Comparison of ENCODE assay signal across 8 cellular contexts in genomic region chr4:118834960-118835895, GRCh38. TPM values are rescaled to one million over a fixed set of nuclear protein-coding genes. Genes with fewer than 3 reads are reported as not detected.
DNase-seq lines count a peak whose midpoint lies in the region; ATAC-seq, FAIRE-seq and TF ChIP-seq lines count a peak whose summit lies in the region.

No MANE protein-coding gene starts in this region.

- no peak for TF ChIP-seq CTCF in NB4 (IDR thresholded peaks at IDR 0.05; ENCODE audit: low read depth, low read length)
- TF ChIP-seq CTCF in VCaP (conservative IDR thresholded peaks at IDR 0.05) = no peak

- TF ChIP-seq POLR2A in NB4 (IDR thresholded peaks at IDR 0.05; ENCODE audit: extremely low read depth, insufficient read length) = no peak

- peaks cover 5 to 7% of the 10 kb centered on the region in 2 donors for H3K36me3 ChIP-seq in small intestine (ENCODE audit: control insufficient read depth in 2 of 2, insufficient read depth in 2 of 2, low read length in 2 of 2)

- H3K4me1 ChIP-seq in small intestine (ENCODE audit: control insufficient read depth in 2 of 2, insufficient read depth in 1 of 2, low read depth in 1 of 2, low read length in 1 of 2) = peaks cover 3 to 8% of the 10 kb centered on the region in 2 donors

- FAIRE-seq in small intestine (lab: Jason Lieb, UNC) = no peak

- H3K27me3 ChIP-seq in small intestine (ENCODE audit: control insufficient read depth in 2 of 2, insufficient read depth in 2 of 2, low read length in 2 of 2) = no peaks in the 10 kb centered on the region

- DNase-seq in NCI-H1417 (lab: John Stamatoyannopoulos, UW) = peak; percentile 61 to 84 (median 68)
- no peak for DNase-seq in NCI-H1417 treated with DMSO at 0.1 percent for 48 hours (lab: John Stamatoyannopoulos, UW)
- peak; percentile 88 for DNase-seq in NB4 (ENCODE audit: low read depth)
- DNase-seq in caudate nucleus (lab: John Stamatoyannopoulos, UW) = peak in 49 of 61 donors; percentile 1 to 60 (median 17)
- peak; percentile 63 for DNase-seq in inferior parietal cortex (ENCODE audit: extremely low spot score)
- peak; percentile 77 for DNase-seq in small intestine

- ATAC-seq in HG02571 (IDR thresholded peaks at IDR 0.05; ENCODE audit: unreplicated experiment) = peak; percentile 66

- 0 to 1% (median 1%) methylated on average over 27 to 31 of the region's 31 CpGs for WGBS in small intestine, 3 donors

- no peaks in the 10 kb centered on the region for H3K9me3 ChIP-seq in small intestine (ENCODE audit: control insufficient read depth, low read depth)

- H3K27ac ChIP-seq in VCaP (peak overlapping the region; percentile 76), caudate nucleus (ENCODE audit: low read depth, low read length) (peak overlapping the region; percentile 75), small intestine (ENCODE audit: low read depth in 1 of 2, low read length in 1 of 2) (peak overlapping the region; percentile 92 to 93)

- H3K4me3 ChIP-seq in NB4 (ENCODE audit: low read depth, low read length) = peak overlapping the region; percentile 92
- peak overlapping the region; percentile 98 to 99 for H3K4me3 ChIP-seq in small intestine (ENCODE audit: low read depth in 1 of 2, low read length in 2 of 2)

RNA-seq across cellular contexts. Expression of gene SEC24D, which starts 0.7 kb away (rescaled TPM):
- 10 to 100 TPM; 28.1 to 57.9 (median 41.3) TPM for polyA plus RNA-seq in small intestine

RNA-seq across cellular contexts. Expression of gene SYNPO2, which starts 53.4 kb away (rescaled TPM):
- polyA plus RNA-seq in small intestine = 10 to 100 TPM in 1 of 3 donors, 1 to 10 TPM in 2; 1.1 to 25.3 (median 5.1) TPM
